Comparison of ENCODE assay signal across 13 cellular contexts in the genomic region with DNA sequence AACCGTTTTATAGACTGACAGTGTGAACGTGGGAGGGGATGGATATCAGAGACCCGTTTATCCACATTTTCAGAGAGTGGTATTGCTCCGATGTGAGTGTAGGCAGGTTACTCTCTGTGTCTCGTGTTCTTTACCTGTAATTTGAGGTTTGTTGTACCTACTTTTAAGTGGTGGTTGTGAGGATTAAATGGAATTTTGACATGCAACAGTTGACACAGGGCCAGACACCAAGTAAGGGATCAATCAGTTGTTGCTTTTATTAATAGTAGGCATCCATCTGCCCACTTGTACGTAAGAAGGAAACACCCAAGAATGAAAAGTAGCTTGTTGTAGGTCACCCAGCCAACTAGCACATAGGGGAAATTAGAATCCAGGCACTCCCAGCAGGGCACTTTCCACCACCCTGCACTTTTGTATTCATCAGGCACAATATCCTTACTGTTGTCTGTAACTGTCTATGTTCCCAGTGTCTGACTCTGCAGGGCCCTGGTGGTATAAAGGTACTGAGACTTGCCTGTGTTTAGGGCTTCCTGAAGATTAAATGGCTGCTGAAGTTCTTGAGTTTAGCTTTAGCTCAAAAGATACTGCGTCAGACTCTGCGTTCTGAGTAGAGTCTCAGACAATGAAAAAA. TPM values are rescaled to one million over a fixed set of nuclear protein-coding genes. Genes with fewer than 3 reads are reported as not detected.
A peak's percentile ranks its signal among the peaks of the same experiment; 100 is the strongest.
DNase-seq lines count a peak whose midpoint lies in the region; ATAC-seq and TF ChIP-seq lines count a peak whose summit lies in the region.
"Not testable (repeated sequence)": the region's sequence is repeated elsewhere in the genome, so short reads cannot be mapped to it uniquely, and the experiment has no call there.
"Had no signal": no experiment of that assay in that cellular context is flagged by ENCODE, and none has a peak within 500 bp of the region (broad histone marks: within the 10 kb centered on the region; RNA-seq: fewer than 3 reads in every experiment).

No MANE protein-coding gene starts in this region.

- intact Hi-C loops in naive thymus-derived CD4-positive, alpha-beta T cell (cut with micrococcal nuclease), result loop anchor here in 1 of 2 donors (5.0 kb wide), 1 partner anchor 84 kb away; a partner anchor contains a TSS

- not testable (repeated sequence) for H3K4me1 Mint-ChIP-seq in H9, endodermal cell
- peaks cover 10% of the 10 kb centered on the region for H3K4me1 Mint-ChIP-seq in activated naive CD8-positive, alpha-beta T cell treated with anti-CD3 and anti-CD28 coated beads, Interleukin-2, amount 10 ng/mL, durations not matched to agents 7 days and 5 days
- peaks cover 0 to 14% (median 14%) of the 10 kb centered on the region in 7 donors for H3K4me1 Mint-ChIP-seq in naive thymus-derived CD4-positive, alpha-beta T cell

- not testable (repeated sequence) for H2BK12ac ChIP-seq in H9 (ENCODE audit: insufficient read length, low read depth, low read length)

- H3K27ac ChIP-seq in H9 (ENCODE audit: insufficient read length, low read depth, low read length); endodermal cell (ENCODE audit: low read depth, low read length); iPS-18a (ENCODE audit: low read length); smooth muscle cell (ENCODE audit: low read depth): not testable (repeated sequence)
- H3K27ac ChIP-seq in naive thymus-derived CD4-positive, alpha-beta T cell (ENCODE audit: low read depth, low read length), result peak overlapping the region; percentile 66

- not testable (repeated sequence) for H3K36me3 ChIP-seq in endodermal cell (ENCODE audit: control insufficient read depth, insufficient read depth, low read length); iPS-18a (ENCODE audit: control insufficient read depth, low read depth, low read length); naive thymus-derived CD4-positive, alpha-beta T cell (ENCODE audit: control insufficient read depth in 2 of 3, insufficient read depth in 3 of 3, low read length in 3 of 3); smooth muscle cell (ENCODE audit: low read depth)

- CTCF ChIA-PET in AG04449 (lab: Yijun Ruan, JAX); naive thymus-derived CD4-positive, alpha-beta T cell (lab: Charles Lee): not testable (repeated sequence)

- H3K4me3 ChIP-seq in AG04449 (ENCODE audit: low read depth, low read length) (peak overlapping the region; percentile 59), endodermal cell (ENCODE audit: low read length) (peak overlapping the region; percentile 79), iPS-18a (ENCODE audit: low read length) (peak overlapping the region; percentile 80), smooth muscle cell (peak overlapping the region; percentile 63)
- H3K4me3 ChIP-seq in naive thymus-derived CD4-positive, alpha-beta T cell (ENCODE audit: low read length), result peak overlapping the region; percentile 71

- H3K4me2 ChIP-seq in H9 (ENCODE audit: insufficient read depth, insufficient read length, low read length) (peak overlapping the region; percentile 62), smooth muscle cell (peak overlapping the region; percentile 87)

- not testable (repeated sequence) for H3K27me3 Mint-ChIP-seq in H9 (ENCODE audit: low read depth); activated naive CD8-positive, alpha-beta T cell treated with anti-CD3 and anti-CD28 coated beads, Interleukin-2, amount 10 ng/mL, durations not matched to agents 7 days and 5 days; naive thymus-derived CD4-positive, alpha-beta T cell
- peaks cover 12% of the 10 kb centered on the region for H3K27me3 Mint-ChIP-seq in endodermal cell (ENCODE audit: insufficient read depth)

- POLR2A ChIA-PET in AG04449 (lab: Yijun Ruan, JAX), result not testable (repeated sequence)
- POLR2A ChIA-PET in activated naive CD8-positive, alpha-beta T cell treated with anti-CD3 and anti-CD28 coated beads, Interleukin-2, amount 10 ng/mL, durations not matched to agents 7 days and 5 days (lab: Charles Lee), result interaction anchor here (0.6 kb wide), 1 partner anchor 194 kb away, joined by 3 read pairs; no protein-coding TSS in a partner anchor
- POLR2A ChIA-PET in naive thymus-derived CD4-positive, alpha-beta T cell (lab: Charles Lee), result interaction anchor here (0.6 kb wide), 1 partner anchor 159 kb away, joined by 3 read pairs; no protein-coding TSS in a partner anchor

- not testable (repeated sequence) for H4K20me1 ChIP-seq in H9 (ENCODE audit: control insufficient read depth, insufficient read depth, insufficient read length); smooth muscle cell (ENCODE audit: low read depth)

- not testable (repeated sequence) for H3K27me3 ChIP-seq in H9 (ENCODE audit: insufficient read depth, low read length); endodermal cell (ENCODE audit: control insufficient read depth, insufficient read depth, low read length, poor library complexity, severe bottlenecking); iPS-18a (ENCODE audit: control insufficient read depth, insufficient read depth, low read length); naive thymus-derived CD4-positive, alpha-beta T cell (ENCODE audit: control insufficient read depth in 2 of 2, insufficient read depth in 2 of 2, low read length in 2 of 2); smooth muscle cell (ENCODE audit: low read depth)

- H3K56ac ChIP-seq in H9 (ENCODE audit: insufficient read length, low read depth, low read length), result not testable (repeated sequence)

- not testable (repeated sequence) for DNase-seq in AG04449 (ENCODE audit: low read depth, low spot score); H9; activated naive CD8-positive, alpha-beta T cell treated with anti-CD3 and anti-CD28 coated beads, Interleukin-2, amount 10 ng/mL, durations not matched to agents 7 days and 5 days; endodermal cell; naive thymus-derived CD4-positive, alpha-beta T cell; smooth muscle cell (lab: John Stamatoyannopoulos, UW; ENCODE audit: unreplicated experiment)
- peak; percentile 46 for DNase-seq in SK-MEL-5 (ENCODE audit: low read depth, low spot score)

- H4K91ac ChIP-seq in H9 (ENCODE audit: insufficient read length, low read depth, low read length), result not testable (repeated sequence)

- H3K23me2 ChIP-seq in H9 (ENCODE audit: insufficient read length, low read depth, low read length, poor library complexity, severe bottlenecking), result not testable (repeated sequence)

- not testable (repeated sequence) for H4K5ac ChIP-seq in H9 (ENCODE audit: insufficient read length, low read depth, low read length)

- H2BK20ac ChIP-seq in H9 (ENCODE audit: low read depth, low read length, poor library complexity, severe bottlenecking), result not testable (repeated sequence)

- H3K79me1 ChIP-seq in H9 (ENCODE audit: insufficient read depth, low read depth, low read length, poor library complexity, severe bottlenecking), result not testable (repeated sequence)

- H2AK5ac ChIP-seq in H9 (ENCODE audit: insufficient read length, low read length), result not testable (repeated sequence)

- not testable (repeated sequence) for H2BK5ac ChIP-seq in H9 (ENCODE audit: insufficient read length, low read length)

- not testable (repeated sequence) for H3K79me2 ChIP-seq in H9 (ENCODE audit: insufficient read depth, low read length); smooth muscle cell (ENCODE audit: low read depth)

- H3K18ac ChIP-seq in H9 (ENCODE audit: insufficient read length, low read depth, low read length), result not testable (repeated sequence)

- not testable (repeated sequence) for H3F3A ChIP-seq in smooth muscle cell (ENCODE audit: low read depth)

- in situ Hi-C loops in SK-MEL-5 (cut with HindIII; ENCODE audit: low pct_unique_long_range_greater_than_20kb, low sequenced_read_pairs), result not testable (repeated sequence)

- H3K4me3 Mint-ChIP-seq in H9, result peak overlapping the region; percentile 92
- H3K4me3 Mint-ChIP-seq in activated naive CD8-positive, alpha-beta T cell treated with anti-CD3 and anti-CD28 coated beads, Interleukin-2, amount 10 ng/mL, durations not matched to agents 7 days and 5 days, result peak overlapping the region; percentile 75
- H3K4me3 Mint-ChIP-seq in endodermal cell, result peak overlapping the region; percentile 90
- H3K4me3 Mint-ChIP-seq in naive thymus-derived CD4-positive, alpha-beta T cell, result peak overlapping the region; percentile 86 to 94 (median 92)

- H3K4ac ChIP-seq in H9 (ENCODE audit: low read depth, low read length), result not testable (repeated sequence)

- H3K9ac ChIP-seq in H9 (ENCODE audit: extremely low read depth, insufficient read length, low read length); endodermal cell (ENCODE audit: extremely low read depth, low read length, poor library complexity, severe bottlenecking); smooth muscle cell (ENCODE audit: low read depth): not testable (repeated sequence)
- H3K9ac ChIP-seq in iPS-18a (ENCODE audit: low read length), result peak overlapping the region; percentile 12

- not testable (repeated sequence) for H3K9me3 Mint-ChIP-seq in H9; activated naive CD8-positive, alpha-beta T cell treated with anti-CD3 and anti-CD28 coated beads, Interleukin-2, amount 10 ng/mL, durations not matched to agents 7 days and 5 days; endodermal cell; naive thymus-derived CD4-positive, alpha-beta T cell

- not testable (repeated sequence) for TF ChIP-seq CTCF in AG04449 (IDR thresholded peaks at IDR 0.05; ENCODE audit: insufficient read depth, low read length, missing control alignments); H9 (conservative IDR thresholded peaks at IDR 0.05); endodermal cell (conservative IDR thresholded peaks at IDR 0.05); smooth muscle cell (IDR thresholded peaks at IDR 0.05; ENCODE audit: borderline replicate concordance, insufficient read depth, poor library complexity, severe bottlenecking)

- not testable (repeated sequence) for H3K14ac ChIP-seq in H9 (ENCODE audit: insufficient read depth, low read length)

- WGBS in H9 (ENCODE audit: extremely low coverage, insufficient read length, low lambda C conversion rate), result no CpG with 5 or more reads among the region's 8 CpGs
- WGBS in endodermal cell (ENCODE audit: insufficient coverage in 1 of 2, insufficient read length in 1 of 2), 2 experiments, result 65 to 100% methylated on average over 2 to 8 of the region's 8 CpGs
- WGBS in smooth muscle cell (ENCODE audit: low lambda C conversion rate), result 53% methylated on average over 8 of the region's 8 CpGs

- H3K4me1 ChIP-seq in H9 (ENCODE audit: insufficient read depth, low read length); endodermal cell (ENCODE audit: control insufficient read depth, insufficient read depth, low read length); iPS-18a (ENCODE audit: control insufficient read depth, low read depth, low read length); naive thymus-derived CD4-positive, alpha-beta T cell (ENCODE audit: control insufficient read depth in 2 of 2, insufficient read depth in 2 of 2, low read length in 2 of 2); smooth muscle cell (ENCODE audit: low read depth): not testable (repeated sequence)

- not testable (repeated sequence) for H3K9me3 ChIP-seq in H9 (ENCODE audit: control insufficient read depth, low read depth, low read length); endodermal cell (ENCODE audit: control insufficient read depth, low read length); iPS-18a (ENCODE audit: control insufficient read depth, low read depth, low read length); naive thymus-derived CD4-positive, alpha-beta T cell (ENCODE audit: control insufficient read depth in 2 of 3, low read length in 3 of 3); smooth muscle cell (replicated peaks; ENCODE audit: low read depth)

- H3K27ac Mint-ChIP-seq in H9, endodermal cell: not testable (repeated sequence)
- H3K27ac Mint-ChIP-seq in activated naive CD8-positive, alpha-beta T cell treated with anti-CD3 and anti-CD28 coated beads, Interleukin-2, amount 10 ng/mL, durations not matched to agents 7 days and 5 days, result peak overlapping the region; percentile 35
- H3K27ac Mint-ChIP-seq in naive thymus-derived CD4-positive, alpha-beta T cell, result peak overlapping the region in 8 of 9 donors; percentile 22 to 92 (median 74)

- not testable (repeated sequence) for H2BK15ac ChIP-seq in H9 (ENCODE audit: low read depth, low read length)

- H4K8ac ChIP-seq in H9 (replicated peaks; ENCODE audit: insufficient read length, low read depth, low read length), result not testable (repeated sequence)

- not testable (repeated sequence) for H3T11ph ChIP-seq in H9 (ENCODE audit: low read length)

- H3K23ac ChIP-seq in H9 (ENCODE audit: insufficient read length, low read depth, low read length), result not testable (repeated sequence)

- H3K36me3 Mint-ChIP-seq in H9 (ENCODE audit: insufficient read depth in 1 of 3, low read depth in 3 of 3); activated naive CD8-positive, alpha-beta T cell treated with anti-CD3 and anti-CD28 coated beads, Interleukin-2, amount 10 ng/mL, durations not matched to agents 7 days and 5 days; endodermal cell (ENCODE audit: low read depth); naive thymus-derived CD4-positive, alpha-beta T cell: not testable (repeated sequence)

- not testable (repeated sequence) for H2BK120ac ChIP-seq in H9 (ENCODE audit: low read depth, low read length, poor library complexity, severe bottlenecking)

- not testable (repeated sequence) for H2AFZ ChIP-seq in H9 (ENCODE audit: low read length)
- peak overlapping the region; percentile 91 for H2AFZ ChIP-seq in smooth muscle cell (ENCODE audit: low read depth)

- not testable (repeated sequence) for ATAC-seq in activated naive CD8-positive, alpha-beta T cell treated with anti-CD3 and anti-CD28 coated beads, Interleukin-2, amount 10 ng/mL, durations not matched to agents 7 days and 5 days (ENCODE audit: low read depth); naive thymus-derived CD4-positive, alpha-beta T cell

RNA-seq across cellular contexts. Expression of a gene that starts 16.5 kb away (rescaled TPM):
- total RNA-seq in H9 (2021) (18.6 and 18.7 TPM in 2 replicates), endodermal cell (10 to 100 TPM; 12.3 to 12.5 TPM), smooth muscle cell (5.2 and 9.8 TPM in 2 replicates)
- total RNA-seq in SK-MEL-5 (2014; rRNA removed; shearing (Covaris generic)), result 0.71 and 1.4 TPM in 2 replicates
- 3.0 and 3.4 TPM in 2 replicates for polyA plus RNA-seq in SK-MEL-5 (2015; cell fraction: cytosol; rRNA removed)
- polyA plus RNA-seq in SK-MEL-5 (2015; cell fraction: nucleus; rRNA removed), result 1.5 and 2.4 TPM in 2 replicates
- 1 to 10 TPM; 4.2 to 4.8 TPM for total RNA-seq in activated naive CD8-positive, alpha-beta T cell treated with anti-CD3 and anti-CD28 coated beads, Interleukin-2, amount 10 ng/mL, durations not matched to agents 7 days and 5 days
- polyA plus RNA-seq in endodermal cell (2013, experiment 1 of 2), result 14.7 TPM
- polyA plus RNA-seq in endodermal cell (2013, experiment 2 of 2), result 13.9 TPM
- total RNA-seq in naive thymus-derived CD4-positive, alpha-beta T cell, result 1 to 10 TPM; 3.8 to 9.6 (median 5.3) TPM
- 1 to 10 TPM; 2.4 to 3.8 TPM for polyA plus RNA-seq in naive thymus-derived CD4-positive, alpha-beta T cell
- 7.5 and 11.4 TPM in 2 replicates for polyA plus RNA-seq in smooth muscle cell

RNA-seq across cellular contexts. Expression of a gene that starts 45.3 kb away (rescaled TPM):
- total RNA-seq in H9 (2021), result not detected in 2 replicates
- total RNA-seq in SK-MEL-5 (2014; rRNA removed; shearing (Covaris generic)), result not detected in 2 replicates
- not detected in 2 replicates for polyA plus RNA-seq in SK-MEL-5 (2015; cell fraction: cytosol; rRNA removed)
- polyA plus RNA-seq in SK-MEL-5 (2015; cell fraction: nucleus; rRNA removed), result 1.4 TPM in 1 of 2 replicates, not detected in the other
- total RNA-seq in activated naive CD8-positive, alpha-beta T cell treated with anti-CD3 and anti-CD28 coated beads, Interleukin-2, amount 10 ng/mL, durations not matched to agents 7 days and 5 days, result not detected
- not detected for total RNA-seq in endodermal cell
- polyA plus RNA-seq in endodermal cell (2013, experiment 1 of 2), result not detected
- polyA plus RNA-seq in endodermal cell (2013, experiment 2 of 2), result 0.12 TPM
- under 1 TPM in 1 of 5 experiments, not detected in 4; 0.07 TPM for total RNA-seq in naive thymus-derived CD4-positive, alpha-beta T cell
- polyA plus RNA-seq in naive thymus-derived CD4-positive, alpha-beta T cell, result not detected
- total RNA-seq in smooth muscle cell, result 0.04 TPM in 1 of 2 replicates, not detected in the other
- not detected in 2 replicates for polyA plus RNA-seq in smooth muscle cell
- total RNA-seq: body of pancreas; G401; T-helper 2 cell treated with Interferon-gamma antibody and Interleukin-4, amounts not matched to agents 100 ng/mL and 5 ng/mL, for 36 hours had no signal

RNA-seq across cellular contexts. Expression of a gene that starts 54.4 kb away (rescaled TPM):
- total RNA-seq in H9 (2021) (0.24 and 0.61 TPM in 2 replicates), endodermal cell (not detected), smooth muscle cell (not detected in 2 replicates)
- total RNA-seq in SK-MEL-5 (2014; rRNA removed; shearing (Covaris generic)), result not detected in 2 replicates
- not detected in 2 replicates for polyA plus RNA-seq in SK-MEL-5 (2015; cell fraction: cytosol; rRNA removed)
- not detected in 2 replicates for polyA plus RNA-seq in SK-MEL-5 (2015; cell fraction: nucleus; rRNA removed)
- total RNA-seq in activated naive CD8-positive, alpha-beta T cell treated with anti-CD3 and anti-CD28 coated beads, Interleukin-2, amount 10 ng/mL, durations not matched to agents 7 days and 5 days, result not detected
- not detected for polyA plus RNA-seq in endodermal cell (2013, experiment 1 of 2)
- polyA plus RNA-seq in endodermal cell (2013, experiment 2 of 2), result 0.33 TPM
- total RNA-seq in naive thymus-derived CD4-positive, alpha-beta T cell, result not detected
- not detected for polyA plus RNA-seq in naive thymus-derived CD4-positive, alpha-beta T cell
- 0.24 TPM in 1 of 2 replicates, not detected in the other for polyA plus RNA-seq in smooth muscle cell
- total RNA-seq: body of pancreas; G401; M059J; pulmonary artery endothelial cell; T-helper 2 cell treated with Interferon-gamma antibody and Interleukin-4, amounts not matched to agents 100 ng/mL and 5 ng/mL, for 36 hours had no signal
